Comparison of ENCODE assay signal across 1 cellular context in genomic region chr3:159884661-159885402, GRCh38.
TF ChIP-seq lines count a peak whose summit lies in the region.

No MANE protein-coding gene starts in this region.

TF ChIP-seq in GM23338, 12 proteins besides CTCF, POLR2A, EP300 and RAD21 (continued from another document):
- TF ChIP-seq ZNF462 (CRISPR knock-in tag; IDR thresholded peaks at IDR 0.05), result no peak
- no peak for TF ChIP-seq REST (IDR thresholded peaks at IDR 0.05; ENCODE audit: unreplicated experiment)
- TF ChIP-seq ZNF114 (CRISPR knock-in tag; IDR thresholded peaks at IDR 0.05), result no peak
